Comparison of ENCODE assay signal across 12 cellular contexts in the genomic region with DNA sequence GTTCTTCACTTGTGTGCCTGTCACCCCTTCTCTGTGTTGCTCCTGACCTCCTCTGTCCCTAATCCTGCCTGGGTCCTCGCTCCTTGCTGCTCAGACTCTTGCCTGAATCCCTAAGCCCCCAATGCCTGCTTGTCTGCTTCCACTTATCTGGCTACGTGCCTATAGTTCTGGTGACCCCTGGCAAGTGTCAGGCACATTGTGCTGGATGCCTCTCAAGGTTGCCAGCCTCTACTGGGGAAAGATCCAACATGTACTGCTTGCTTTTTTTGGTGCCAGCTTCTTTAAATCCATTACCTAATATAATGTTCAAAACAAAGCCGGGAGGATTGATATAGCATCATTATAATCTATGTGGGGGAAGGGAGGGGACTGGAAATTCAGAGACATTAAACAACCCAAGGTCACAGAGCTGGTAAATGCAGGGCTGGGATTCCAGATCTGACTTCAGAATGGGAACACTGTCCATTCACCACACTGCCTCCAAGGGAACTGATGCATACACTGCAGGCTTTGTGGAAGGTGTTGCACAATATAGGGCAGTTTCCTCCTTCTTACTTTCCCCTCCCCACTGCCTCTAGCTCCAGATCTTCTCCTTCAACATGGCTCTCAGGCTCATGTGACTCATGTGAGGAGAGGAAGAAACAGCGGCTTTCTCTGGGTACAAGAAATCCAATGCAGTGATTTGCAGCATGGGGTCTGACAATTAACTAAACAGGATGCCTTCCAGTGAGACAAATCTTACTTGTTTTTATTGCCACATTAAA.
DNase-seq lines count a peak whose midpoint lies in the region; ATAC-seq, FAIRE-seq and TF ChIP-seq lines count a peak whose summit lies in the region.
"Had no signal": no experiment of that assay in that cellular context is flagged by ENCODE, and none has a peak within 500 bp of the region (broad histone marks: within the 10 kb centered on the region; RNA-seq: fewer than 3 reads in every experiment).

No MANE protein-coding gene starts in this region.

- no peak for TF ChIP-seq RAD21 in HCT116 (IDR thresholded peaks at IDR 0.05; ENCODE audit: low read depth)

- H3K27ac ChIP-seq in HCT116 (ENCODE audit: low read depth, low read length), result no peak overlapping the region
- no peak overlapping the region for H3K27ac ChIP-seq in right cardiac atrium (ENCODE audit: low read length)
- no peak overlapping the region for H3K27ac ChIP-seq in small intestine (ENCODE audit: low read depth in 1 of 2, low read length in 1 of 2)
- H3K27ac ChIP-seq: SJSA1, thoracic aorta had no signal

- H3K79me2 ChIP-seq in HCT116 (ENCODE audit: insufficient read depth, low read length), result no peaks in the 10 kb centered on the region

- peaks cover 16% of the 10 kb centered on the region for H3K9me3 Mint-ChIP-seq in WTC11
- peaks cover 7% of the 10 kb centered on the region for H3K9me3 Mint-ChIP-seq in progenitor cell of endocrine pancreas (ENCODE audit: low read depth)

- H3K4me3 ChIP-seq in HCT116 (replicated peaks in 1 of 2; ENCODE audit: low read depth in 1 of 2, low read length in 2 of 2) (no peak overlapping the region), right cardiac atrium (ENCODE audit: low read length) (no peak overlapping the region), small intestine (ENCODE audit: low read depth in 1 of 2, low read length in 2 of 2) (no peak overlapping the region)
- H3K4me3 ChIP-seq: SJSA1, thoracic aorta had no signal

- H3K27ac Mint-ChIP-seq in WTC11 (no peak overlapping the region), progenitor cell of endocrine pancreas (no peak overlapping the region)

- 48% methylated on average over 4 of the region's 4 CpGs for WGBS in right cardiac atrium
- WGBS in small intestine, 3 donors, result 46 to 73% (median 71%) methylated on average over 4 of the region's 4 CpGs

- H3K36me3 Mint-ChIP-seq in WTC11 (peaks cover under 1% of the 10 kb centered on the region), progenitor cell of endocrine pancreas (ENCODE audit: insufficient read depth) (no peaks in the 10 kb centered on the region)

- no peak overlapping the region for H3K9ac ChIP-seq in HCT116 (ENCODE audit: low read length)

- no peaks in the 10 kb centered on the region for H3K4me1 ChIP-seq in HCT116 (ENCODE audit: control insufficient read depth in 1 of 2, insufficient read depth in 2 of 2, low read length in 2 of 2)
- H3K4me1 ChIP-seq in right cardiac atrium (ENCODE audit: control insufficient read depth, insufficient read depth, low read length), result no peaks in the 10 kb centered on the region
- H3K4me1 ChIP-seq in small intestine (ENCODE audit: control insufficient read depth in 2 of 2, insufficient read depth in 1 of 2, low read depth in 1 of 2, low read length in 1 of 2), result no peaks in the 10 kb centered on the region
- H3K4me1 ChIP-seq: SJSA1 had no signal

- H3K4me3 Mint-ChIP-seq in WTC11 (no peak overlapping the region), progenitor cell of endocrine pancreas (ENCODE audit: low read depth) (no peak overlapping the region)

- ATAC-seq in HCT116, result peak; percentile 70
- peak; percentile 60; the same call in 1 of the 2 replicates for ATAC-seq in WTC11
- peak; percentile 92 to 93 for ATAC-seq in right cardiac atrium
- no peak for ATAC-seq in GM21367 (IDR thresholded peaks at IDR 0.05; ENCODE audit: unreplicated experiment)

- peaks cover 8% of the 10 kb centered on the region for H3K4me1 Mint-ChIP-seq in WTC11
- H3K4me1 Mint-ChIP-seq in progenitor cell of endocrine pancreas (ENCODE audit: low read depth), result peaks cover 3% of the 10 kb centered on the region

- no peak for FAIRE-seq in small intestine (lab: Jason Lieb, UNC)

- TF ChIP-seq CTCF in HCT116 (IDR thresholded peaks at IDR 0.05 in 2 of 3, conservative IDR thresholded peaks at IDR 0.05 in 1 of 3; ENCODE audit: borderline replicate concordance in 1 of 3, insufficient read depth in 1 of 3, low read depth in 2 of 3, low read length in 2 of 3), result no peak
- TF ChIP-seq CTCF in WTC11 (IDR thresholded peaks at IDR 0.05), result no peak
- no peak for TF ChIP-seq CTCF in progenitor cell of endocrine pancreas (IDR thresholded peaks at IDR 0.05; ENCODE audit: unreplicated experiment)

- H3K9me3 ChIP-seq in HCT116 (ENCODE audit: control insufficient read depth in 1 of 2, insufficient read depth in 1 of 2, low read depth in 1 of 2, low read length in 2 of 2) (no peaks in the 10 kb centered on the region), right cardiac atrium (ENCODE audit: control insufficient read depth, low read length) (no peaks in the 10 kb centered on the region), small intestine (ENCODE audit: control insufficient read depth, low read depth) (no peaks in the 10 kb centered on the region)
- H3K9me3 ChIP-seq: SJSA1, thoracic aorta had no signal

- POLR2A ChIA-PET in HCT116 (lab: Charles Lee), result no interaction called here
- POLR2A ChIA-PET in WTC11 (lab: Charles Lee), result no interaction called here

- DNase-seq in HCT116 (ENCODE audit: low read depth, low spot score) (no peak), WTC11 (ENCODE audit: low spot score) (no peak), right cardiac atrium (peak in 2 of 3 donors; percentile 19 to 32), small intestine (peak; percentile 13), NCI-H2029 treated with DMSO at 0.1 percent for 48 hours (lab: John Stamatoyannopoulos, UW) (no peak), progenitor cell of endocrine pancreas (ENCODE audit: low spot score, unreplicated experiment) (no peak)
- DNase-seq in activated naive CD4-positive, alpha-beta T cell treated with anti-CD3 and anti-CD28 coated beads, Interleukin-2, amount 50 U/mL, for 16 hours, result no peak
- DNase-seq: activated naive CD4-positive, alpha-beta T cell treated with Interleukin-2 at 50 U/mL for 16 hours; HCEC 1CT had no signal

- H3K27me3 ChIP-seq in HCT116 (ENCODE audit: insufficient read depth, low read length) (no peaks in the 10 kb centered on the region; the same call in 1 of the 2 replicates), right cardiac atrium (ENCODE audit: control insufficient read depth, insufficient read depth) (no peaks in the 10 kb centered on the region), small intestine (ENCODE audit: control insufficient read depth in 2 of 2, insufficient read depth in 2 of 2, low read length in 2 of 2) (peaks cover 0 to 2% of the 10 kb centered on the region in 2 donors)
- H3K27me3 ChIP-seq: SJSA1 had no signal

- no TSS peak for BruUV-seq in HCT116 (replicated peaks; lab: Mats Ljungman, UMichigan)

- H3K27me3 Mint-ChIP-seq in WTC11 (ENCODE audit: low read depth) (peaks cover 5% of the 10 kb centered on the region), progenitor cell of endocrine pancreas (peaks cover 3% of the 10 kb centered on the region)

- no peak overlapping the region for H2AFZ ChIP-seq in HCT116 (ENCODE audit: low read depth, low read length, poor library complexity, severe bottlenecking)

- TF ChIP-seq POLR2A in HCT116 (IDR thresholded peaks at IDR 0.05; ENCODE audit: borderline replicate concordance, extremely low read depth, insufficient read depth, insufficient read length), result no peak

- H3K36me3 ChIP-seq in HCT116 (ENCODE audit: control insufficient read depth in 1 of 2, insufficient read depth in 2 of 2, low read length in 2 of 2), result no peaks in the 10 kb centered on the region
- H3K36me3 ChIP-seq in small intestine (ENCODE audit: control insufficient read depth in 2 of 2, insufficient read depth in 2 of 2, low read length in 2 of 2), result no peaks in the 10 kb centered on the region
- H3K36me3 ChIP-seq: SJSA1, thoracic aorta had no signal

- CTCF ChIA-PET in HCT116 (lab: Charles Lee), result no interaction called here
- CTCF ChIA-PET in WTC11 (lab: Charles Lee), result no interaction called here

- no peak overlapping the region for H3K4me2 ChIP-seq in HCT116 (ENCODE audit: low read length)

- RAD21 ChIA-PET in HCT116 (lab: Charles Lee; ENCODE audit: low non-redundant PET in 1 of 2, low total read pairs in 2 of 2, uncharacterized antibody in 2 of 2, unreplicated experiment in 2 of 2), result no interaction called here

- intact Hi-C loops in HCT116 (cut with micrococcal nuclease), result no loop called here
- intact Hi-C loops in right cardiac atrium (cut with DNase I), result no loop called here

- H3K9me2 ChIP-seq in HCT116 (ENCODE audit: insufficient read depth), result no peaks in the 10 kb centered on the region

- no peaks in the 10 kb centered on the region for H4K20me1 ChIP-seq in HCT116 (ENCODE audit: insufficient read depth)

TF ChIP-seq in HCT116, 20 proteins besides CTCF, POLR2A, EP300 and RAD21:
- TF ChIP-seq CEBPB (IDR thresholded peaks at IDR 0.05; ENCODE audit: low read depth) (peak; percentile 86), CBX3 (IDR thresholded peaks at IDR 0.05; ENCODE audit: low read depth) (no peak)

TF ChIP-seq in WTC11, 78 proteins besides CTCF, POLR2A, EP300 and RAD21:
- TF ChIP-seq GABPB1 (CRISPR knock-in tag; IDR thresholded peaks at IDR 0.05) (no peak), FOXK1 (CRISPR knock-in tag; IDR thresholded peaks at IDR 0.05) (no peak), NFATC4 (CRISPR knock-in tag; IDR thresholded peaks at IDR 0.05) (no peak), NR2C2 (CRISPR knock-in tag; IDR thresholded peaks at IDR 0.05) (no peak)

Comparison
In these comparisons a context has a peak if more than half of its experiments do, and no peak if none do; other contexts are left out.
1. DNase-seq: peak in right cardiac atrium (2 of 3) and small intestine (single experiment); none in HCT116 (single experiment), WTC11 (single experiment), NCI-H2029 treated with DMSO at 0.1 percent for 48 hours (single experiment), activated naive CD4-positive, alpha-beta T cell treated with anti-CD3 and anti-CD28 coated beads, Interleukin-2, amount 50 U/mL, for 16 hours (single experiment) and progenitor cell of endocrine pancreas (single experiment).